In the genomic region with DNA sequence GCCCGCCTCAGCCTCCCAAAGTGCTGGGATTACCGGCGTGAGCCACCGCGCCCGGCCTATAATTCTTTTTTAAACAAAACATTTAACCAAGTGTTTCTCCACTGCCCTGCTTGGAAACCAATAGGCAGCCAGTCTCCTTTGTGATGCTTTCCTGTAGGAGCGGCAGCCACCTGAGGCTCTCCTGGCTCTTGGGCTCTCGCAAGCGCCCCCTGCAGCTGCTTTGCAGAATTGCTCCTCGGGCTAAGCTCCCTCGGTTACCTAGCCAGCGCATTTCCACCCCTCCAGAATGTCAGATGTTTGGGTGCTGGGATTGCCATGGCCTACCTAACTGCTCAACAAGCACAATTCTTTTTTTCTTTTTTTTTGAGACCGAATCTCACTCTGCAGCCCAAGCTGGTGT, we compare ENCODE assay signal across 9 cellular contexts. TPM values are rescaled to one million over a fixed set of nuclear protein-coding genes. Genes with fewer than 3 reads are reported as not detected.
DNase-seq lines count a peak whose midpoint lies in the region; ATAC-seq and TF ChIP-seq lines count a peak whose summit lies in the region.
"Had no signal": no experiment of that assay in that cellular context is flagged by ENCODE, and none has a peak within 500 bp of the region (broad histone marks: within the 10 kb centered on the region; RNA-seq: fewer than 3 reads in every experiment).

No MANE protein-coding gene starts in this region.

- H3K4me3 ChIP-seq in epithelial cell of proximal tubule (ENCODE audit: low read depth, low read length): no peak overlapping the region

- H3K9me3 Mint-ChIP-seq in natural killer cell (no peaks in the 10 kb centered on the region), type B pancreatic cell (peaks cover 13% of the 10 kb centered on the region)
- H3K9me3 Mint-ChIP-seq in natural killer cell treated with Interleukin-12 subunit alpha and Interleukin-12 subunit beta and Interleukin-15 and Interleukin-18, amount 100 ng/mL, for 72 hours: no peaks in the 10 kb centered on the region
- H3K9me3 Mint-ChIP-seq: activated B cell treated with CpG ODN at 0.5 μM for 24 hours had no signal

- intact Hi-C loops in natural killer cell (cut with micrococcal nuclease): no loop called here

- H3K27me3 Mint-ChIP-seq in natural killer cell (ENCODE audit: low read depth in 2 of 2): no peaks in the 10 kb centered on the region
- no peaks in the 10 kb centered on the region for H3K27me3 Mint-ChIP-seq in natural killer cell treated with Interleukin-12 subunit alpha and Interleukin-12 subunit beta and Interleukin-15 and Interleukin-18, amount 100 ng/mL, for 72 hours
- no peaks in the 10 kb centered on the region for H3K27me3 Mint-ChIP-seq in T-helper 17 cell
- H3K27me3 Mint-ChIP-seq in type B pancreatic cell: no peaks in the 10 kb centered on the region
- H3K27me3 Mint-ChIP-seq: activated B cell treated with CpG ODN at 0.5 μM for 24 hours had no signal

- no peaks in the 10 kb centered on the region for H3K9me3 ChIP-seq in T-helper 17 cell (ENCODE audit: control insufficient read depth, low read length, poor library complexity, severe bottlenecking)

- H3K4me1 Mint-ChIP-seq in natural killer cell: peaks cover 51 to 53% of the 10 kb centered on the region in 2 donors
- H3K4me1 Mint-ChIP-seq in natural killer cell treated with Interleukin-12 subunit alpha and Interleukin-12 subunit beta and Interleukin-15 and Interleukin-18, amount 100 ng/mL, for 72 hours (ENCODE audit: low read depth in 2 of 2): peaks cover 46 to 58% of the 10 kb centered on the region in 2 donors
- peaks cover 53% of the 10 kb centered on the region for H3K4me1 Mint-ChIP-seq in T-helper 17 cell
- peaks cover 2% of the 10 kb centered on the region for H3K4me1 Mint-ChIP-seq in type B pancreatic cell (ENCODE audit: unreplicated experiment)

- H3K4me3 Mint-ChIP-seq in natural killer cell (no peak overlapping the region), T-helper 17 cell (no peak overlapping the region), type B pancreatic cell (no peak overlapping the region)
- H3K4me3 Mint-ChIP-seq in natural killer cell treated with Interleukin-12 subunit alpha and Interleukin-12 subunit beta and Interleukin-15 and Interleukin-18, amount 100 ng/mL, for 72 hours: no peak overlapping the region
- H3K4me3 Mint-ChIP-seq: activated B cell treated with CpG ODN at 0.5 μM for 24 hours had no signal

- DNase-seq in natural killer cell (peak; percentile 28), T-helper 17 cell (peak in 1 of 3 donors; percentile 38), epithelial cell of proximal tubule (ENCODE audit: low read depth) (no peak), type B pancreatic cell (ENCODE audit: extremely low spot score, unreplicated experiment) (no peak), NCI-H446 (lab: John Stamatoyannopoulos, UW) (no peak), NCI-H1105 treated with DMSO at 0.1 percent for 48 hours (lab: John Stamatoyannopoulos, UW) (no peak)
- no peak for DNase-seq in natural killer cell treated with Interleukin-12 subunit alpha and Interleukin-12 subunit beta and Interleukin-15 and Interleukin-18, amount 100 ng/mL, for 72 hours (ENCODE audit: low spot score)
- DNase-seq: activated B cell treated with CpG ODN at 0.5 μM for 24 hours had no signal

- ATAC-seq in natural killer cell: peak in 2 of 3 donors; percentile 52
- no peak for ATAC-seq in natural killer cell treated with Interleukin-12 subunit alpha and Interleukin-12 subunit beta and Interleukin-15 and Interleukin-18, amount 100 ng/mL, for 72 hours
- no peak for ATAC-seq in T-helper 17 cell
- no peak for ATAC-seq in HG03378 (IDR thresholded peaks at IDR 0.05; ENCODE audit: unreplicated experiment)

- peak; percentile 39 for TF ChIP-seq CTCF in natural killer cell (IDR thresholded peaks at IDR 0.05)
- TF ChIP-seq CTCF in epithelial cell of proximal tubule (conservative IDR thresholded peaks at IDR 0.05; ENCODE audit: low read depth, low read length): peak; percentile 37
- peak; percentile 60 for TF ChIP-seq CTCF in type B pancreatic cell (conservative IDR thresholded peaks at IDR 0.05)

- H3K36me3 Mint-ChIP-seq in natural killer cell (peaks cover 10% of the 10 kb centered on the region), T-helper 17 cell (ENCODE audit: low read depth) (peaks cover 11% of the 10 kb centered on the region), type B pancreatic cell (peaks cover 48% of the 10 kb centered on the region)
- peaks cover 20% of the 10 kb centered on the region for H3K36me3 Mint-ChIP-seq in natural killer cell treated with Interleukin-12 subunit alpha and Interleukin-12 subunit beta and Interleukin-15 and Interleukin-18, amount 100 ng/mL, for 72 hours

- H3K27ac Mint-ChIP-seq in natural killer cell: no peak overlapping the region
- H3K27ac Mint-ChIP-seq in natural killer cell treated with Interleukin-12 subunit alpha and Interleukin-12 subunit beta and Interleukin-15 and Interleukin-18, amount 100 ng/mL, for 72 hours: no peak overlapping the region
- H3K27ac Mint-ChIP-seq in T-helper 17 cell: peak overlapping the region; percentile 100
- H3K27ac Mint-ChIP-seq in type B pancreatic cell: no peak overlapping the region
- H3K27ac Mint-ChIP-seq: activated B cell treated with CpG ODN at 0.5 μM for 24 hours had no signal

RNA-seq across cellular contexts. Expression of gene S100P, which starts 7.7 kb away (rescaled TPM):
- total RNA-seq in natural killer cell: 1 to 10 TPM; 2.4 to 4.3 (median 2.7) TPM
- 1 to 10 TPM; 4.5 to 5.1 TPM for total RNA-seq in natural killer cell treated with Interleukin-12 subunit alpha and Interleukin-12 subunit beta and Interleukin-15 and Interleukin-18, amount 100 ng/mL, for 72 hours
- total RNA-seq in T-helper 17 cell: 1 to 10 TPM; 2.1 to 3.8 TPM
- 0.14 and 92.5 TPM in 2 replicates for total RNA-seq in epithelial cell of proximal tubule
- total RNA-seq in type B pancreatic cell (ENCODE audit: low replicate concordance): 58.9 and 80.8 TPM in 2 replicates
- total RNA-seq: activated B cell treated with CpG ODN at 0.5 μM for 24 hours had no signal

RNA-seq across cellular contexts. Expression of gene MRFAP1L1, which starts 8.3 kb away (rescaled TPM):
- total RNA-seq in natural killer cell (10 to 100 TPM; 38.4 to 60.9 (median 40.8) TPM), T-helper 17 cell (10 to 100 TPM; 29.3 to 33.0 TPM), epithelial cell of proximal tubule (30.9 and 49.1 TPM in 2 replicates), type B pancreatic cell (ENCODE audit: low replicate concordance) (61.3 and 73.0 TPM in 2 replicates)
- 10 to 100 TPM; 44.0 to 55.1 TPM for total RNA-seq in natural killer cell treated with Interleukin-12 subunit alpha and Interleukin-12 subunit beta and Interleukin-15 and Interleukin-18, amount 100 ng/mL, for 72 hours

RNA-seq across cellular contexts. Expression of gene BLOC1S4, which starts 14.6 kb away (rescaled TPM):
- total RNA-seq in natural killer cell (10 to 100 TPM; 18.9 to 20.1 (median 20.0) TPM), T-helper 17 cell (10 to 100 TPM; 19.2 to 20.8 TPM), epithelial cell of proximal tubule (22.0 and 26.6 TPM in 2 replicates), type B pancreatic cell (ENCODE audit: low replicate concordance) (19.1 and 21.4 TPM in 2 replicates)
- 10 to 100 TPM; 15.9 to 16.7 TPM for total RNA-seq in natural killer cell treated with Interleukin-12 subunit alpha and Interleukin-12 subunit beta and Interleukin-15 and Interleukin-18, amount 100 ng/mL, for 72 hours

Comparison
In these comparisons a context has a peak if more than half of its experiments do, and no peak if none do; other contexts are left out.
1. ATAC-seq: peak in natural killer cell (2 of 3); none in natural killer cell treated with Interleukin-12 subunit alpha and Interleukin-12 subunit beta and Interleukin-15 and Interleukin-18, amount 100 ng/mL, for 72 hours (0 of 2), T-helper 17 cell (single experiment) and HG03378 (single experiment).
2. Peak in every context shown above with its lines, with median percentiles within 50 percentile points of each other: CTCF ChIP-seq.